Comparison of ENCODE assay signal across 22 cellular contexts in the genomic region with DNA sequence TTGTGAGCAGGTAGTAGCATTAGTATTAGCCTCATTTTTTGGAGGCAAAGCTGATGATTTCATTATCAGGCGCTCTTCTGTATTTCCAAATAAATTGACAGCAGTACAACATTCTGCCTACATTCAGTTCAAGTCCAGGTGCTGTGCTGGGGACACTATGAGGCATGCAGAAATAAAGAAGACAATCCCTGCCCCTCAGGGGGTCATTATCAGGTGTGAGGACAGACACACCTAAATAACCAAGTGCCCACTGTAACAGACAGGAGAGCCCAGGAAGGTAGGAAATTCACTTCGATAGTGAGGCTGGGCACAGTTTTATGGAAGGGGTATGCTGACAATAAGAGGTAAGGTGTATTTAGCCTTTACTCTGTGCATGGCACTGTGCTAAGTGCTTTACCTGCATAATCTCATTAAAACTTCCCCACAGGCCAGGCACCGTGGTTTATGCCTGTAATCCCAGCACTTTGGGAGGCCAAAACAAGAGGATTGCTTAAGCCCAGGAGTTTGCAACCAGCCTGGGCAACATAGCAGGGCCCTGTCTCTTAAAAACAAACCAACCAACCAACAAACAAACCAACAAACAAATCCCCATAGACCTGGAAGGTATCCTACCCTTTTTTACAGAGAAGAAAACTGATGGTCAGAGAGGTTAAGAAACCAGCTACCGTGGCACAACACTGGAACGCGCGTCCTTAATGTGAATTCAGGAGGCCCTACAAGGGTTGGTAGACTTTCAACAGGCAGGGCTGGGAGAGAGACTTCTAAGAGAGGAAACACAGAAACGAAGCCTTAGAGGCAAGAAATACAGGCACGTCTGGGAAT. TPM values are rescaled to one million over a fixed set of nuclear protein-coding genes. Genes with fewer than 3 reads are reported as not detected.
DNase-seq lines count a peak whose midpoint lies in the region; ATAC-seq, FAIRE-seq and TF ChIP-seq lines count a peak whose summit lies in the region.
"Had no signal": no experiment of that assay in that cellular context is flagged by ENCODE, and none has a peak within 500 bp of the region (broad histone marks: within the 10 kb centered on the region; RNA-seq: fewer than 3 reads in every experiment).

No MANE protein-coding gene starts in this region.

- no peak overlapping the region for H3K56ac ChIP-seq in IMR-90 (ENCODE audit: extremely low read depth, insufficient read depth, low read length)

- no peak overlapping the region for H2AK5ac ChIP-seq in IMR-90 (ENCODE audit: low read depth, low read length)

- no peak overlapping the region for H3K9ac ChIP-seq in IMR-90 (ENCODE audit: low read depth, low read length)
- no peak overlapping the region for H3K9ac ChIP-seq in K562 (ENCODE audit: insufficient read depth in 1 of 2, low read depth in 2 of 2, low read length in 2 of 2)
- H3K9ac ChIP-seq: KMS-11, parathyroid adenoma, SK-N-SH had no signal

- no peak overlapping the region for H2BK15ac ChIP-seq in IMR-90 (ENCODE audit: low read depth, low read length)

- no peak overlapping the region for H2BK20ac ChIP-seq in IMR-90 (ENCODE audit: low read depth, low read length)

- H2BK5ac ChIP-seq in IMR-90 (ENCODE audit: low read depth, low read length, poor library complexity, severe bottlenecking) = no peak overlapping the region

- H3K4me1 ChIP-seq in IMR-90 (ENCODE audit: control insufficient read depth, insufficient read depth, low read length) (peaks cover 12% of the 10 kb centered on the region; the same call in 1 of the 2 replicates), K562 (replicated peaks in 1 of 2; ENCODE audit: control insufficient read depth in 2 of 2, insufficient read depth in 2 of 2, low read length in 2 of 2) (peaks cover under 1 to 13% of the 10 kb centered on the region in 2 experiments; a peak in 4 of 5 replicates), stomach (peaks cover 28 to 69% (median 43%) of the 10 kb centered on the region in 4 donors), left lung (peaks cover 19 to 34% of the 10 kb centered on the region in 2 donors)
- H3K4me1 ChIP-seq: BE2C had no signal

- TF ChIP-seq RAD21 in IMR-90 (IDR thresholded peaks at IDR 0.05; ENCODE audit: low read length) (no peak), K562 (CRISPR knock-in tag; conservative IDR thresholded peaks at IDR 0.05 in 1 of 2, IDR thresholded peaks at IDR 0.05 in 1 of 2) (no peak)

- H3K79me2 ChIP-seq in K562 (ENCODE audit: control insufficient read depth, insufficient read depth, low read length) = no peaks in the 10 kb centered on the region
- H3K79me2 ChIP-seq: parathyroid adenoma had no signal

- no peak for DNase-seq in IMR-90
- DNase-seq in K562 (ENCODE audit: extremely low read depth in 1 of 4, low spot score in 3 of 4) = no peak
- peak; percentile 35 for DNase-seq in left lobe of liver (ENCODE audit: low spot score)
- no peak for DNase-seq in stomach
- no peak for DNase-seq in NCI-H446 treated with DMSO at 0.1 percent for 48 hours (lab: John Stamatoyannopoulos, UW)
- DNase-seq in central memory CD4-positive, alpha-beta T cell = no peak
- no peak for DNase-seq in left lung
- DNase-seq: activated CD4-positive, alpha-beta T cell treated with anti-CD3 and anti-CD28 coated beads, Interleukin-2, amount 10 ng/mL, durations not matched to agents 24 days and 14 days; activated naive CD4-positive, alpha-beta T cell treated with anti-CD3 and anti-CD28 coated beads, Interleukin-2, amount 10 ng/mL, durations not matched to agents 7 days and 5 days; BE2C; glutamatergic neuron; left colon; NCI-H187; NCI-H748 treated with DMSO at 0.1 percent for 48 hours had no signal

- no peak overlapping the region for H2BK120ac ChIP-seq in IMR-90 (ENCODE audit: low read depth, low read length)

- no peak overlapping the region for H4K5ac ChIP-seq in IMR-90 (ENCODE audit: low read depth, low read length)

- peak overlapping the region; percentile 4; the same call in 1 of the 2 replicates for H3K18ac ChIP-seq in IMR-90 (ENCODE audit: low read depth, low read length)

- TF ChIP-seq EP300 in K562 (IDR thresholded peaks at IDR 0.05; ENCODE audit: low read length) (no peak), stomach (IDR thresholded peaks at IDR 0.05) (no peak)

- H4K8ac ChIP-seq in IMR-90 (ENCODE audit: low read depth in 2 of 2, low read length in 2 of 2) = no peak overlapping the region

- H3K36me3 ChIP-seq in IMR-90 (ENCODE audit: control insufficient read depth, insufficient read depth, low read length) (no peaks in the 10 kb centered on the region), K562 (ENCODE audit: control insufficient read depth, insufficient read depth, low read length) (no peaks in the 10 kb centered on the region), stomach (no peaks in the 10 kb centered on the region), left lung (no peaks in the 10 kb centered on the region)
- H3K36me3 ChIP-seq: BE2C had no signal

- H3K4ac ChIP-seq in IMR-90 (ENCODE audit: low read depth, low read length) = no peak overlapping the region

- intact Hi-C loops in IMR-90 (cut with micrococcal nuclease) = loop anchor here (1.0 to 5.0 kb wide), 5 partner anchors 48 to 649 kb away; no protein-coding TSS in a partner anchor
- intact Hi-C loops in K562 (cut with micrococcal nuclease) = loop anchor here (1.0 to 2.0 kb wide), 5 partner anchors 45 to 236 kb away; no protein-coding TSS in a partner anchor
- intact Hi-C loops in stomach (cut with DNase I; ENCODE audit: low total_unique reads) = no loop called here
- intact Hi-C loops in left lung (cut with DNase I) = loop anchor here in 1 of 2 donors (5.0 kb wide), 2 partner anchors 44 to 109 kb away; no protein-coding TSS in a partner anchor

- no peak overlapping the region for H3K4me2 ChIP-seq in IMR-90 (ENCODE audit: low read depth, low read length)
- no peak overlapping the region for H3K4me2 ChIP-seq in K562 (ENCODE audit: insufficient read depth, low read length)
- H3K4me2 ChIP-seq: KMS-11, SK-N-SH had no signal

- no peak overlapping the region for H3K23ac ChIP-seq in IMR-90 (ENCODE audit: low read depth, low read length)

- H3K14ac ChIP-seq in IMR-90 (replicated peaks; ENCODE audit: low read depth, low read length) = no peak overlapping the region

- no peak for TF ChIP-seq POLR2A in IMR-90 (IDR thresholded peaks at IDR 0.05; ENCODE audit: low read depth, low read length)
- no peak for TF ChIP-seq POLR2A in K562 (conservative IDR thresholded peaks at IDR 0.05)
- TF ChIP-seq POLR2A in stomach (IDR thresholded peaks at IDR 0.05) = no peak

- H3K9me3 ChIP-seq in IMR-90 (ENCODE audit: control insufficient read depth, insufficient read depth, low read length) (no peaks in the 10 kb centered on the region), K562 (replicated peaks; ENCODE audit: control insufficient read depth, insufficient read depth, low read depth, low read length) (no peaks in the 10 kb centered on the region), stomach (no peaks in the 10 kb centered on the region), left lung (no peaks in the 10 kb centered on the region)
- H3K9me3 ChIP-seq: BE2C, SK-N-SH had no signal

- no peaks in the 10 kb centered on the region for H3K79me1 ChIP-seq in IMR-90 (ENCODE audit: low read depth in 1 of 2, low read length in 2 of 2)

- POLR2A ChIA-PET in IMR-90 (lab: Charles Lee; ENCODE audit: unreplicated experiment) = no interaction called here
- POLR2A ChIA-PET in K562 (lab: Yijun Ruan, JAX) = interaction anchor here (0.8 to 1.8 kb wide), 2 partner anchors 8 to 10 kb away, joined by 3 to 4 read pairs; no protein-coding TSS in a partner anchor

- H3K9me1 ChIP-seq in IMR-90 (ENCODE audit: insufficient read depth, low read length) = peaks cover 7% of the 10 kb centered on the region; the same call in 1 of the 2 replicates
- H3K9me1 ChIP-seq in K562 (ENCODE audit: control insufficient read depth, insufficient read depth, low read length) = no peaks in the 10 kb centered on the region

- H4K20me1 ChIP-seq in IMR-90 (ENCODE audit: insufficient read depth, low read length) = no peaks in the 10 kb centered on the region
- no peaks in the 10 kb centered on the region for H4K20me1 ChIP-seq in K562 (replicated peaks; ENCODE audit: control insufficient read depth, insufficient read depth, low read length)

- no peak overlapping the region for H4K91ac ChIP-seq in IMR-90 (ENCODE audit: insufficient read depth, low read depth, low read length)

- TF ChIP-seq CTCF in IMR-90 (conservative IDR thresholded peaks at IDR 0.05; ENCODE audit: low read depth, low read length) (no peak), K562 (IDR thresholded peaks at IDR 0.05 in 2 of 3, conservative IDR thresholded peaks at IDR 0.05 in 1 of 3; ENCODE audit: insufficient read depth in 2 of 3, low read depth in 1 of 3, low read length in 3 of 3) (no peak), stomach (IDR thresholded peaks at IDR 0.05) (no peak), left lung (IDR thresholded peaks at IDR 0.05) (no peak)

- dilution Hi-C loops in IMR-90 (cut with HindIII; ENCODE audit: low sequenced_read_pairs, unreplicated experiment) = no loop called here

- WGBS in IMR-90 (ENCODE audit: extremely low coverage in 2 of 2, insufficient read length in 1 of 2), 2 experiments = 29% methylated on average over 1 of the region's 9 CpGs; no CpG with 5 or more reads in 1 of the 2 experiments
- 61% methylated on average over 9 of the region's 9 CpGs for WGBS in K562 (ENCODE audit: insufficient coverage, low coverage, missing lambda C conversion rate)
- WGBS in stomach, 5 donors = 78 to 86% (median 85%) methylated on average over 9 of the region's 9 CpGs

- ATAC-seq in IMR-90 (ENCODE audit: low read depth) = no peak
- ATAC-seq in K562 = no peak; the same call in 2 of the 3 replicates
- no peak for ATAC-seq in left lobe of liver
- no peak for ATAC-seq in HG03039 (IDR thresholded peaks at IDR 0.05; ENCODE audit: unreplicated experiment)
- ATAC-seq in left lung = no peak

- H2AFZ ChIP-seq in IMR-90 (replicated peaks; ENCODE audit: low read length, poor library complexity) (no peak overlapping the region), K562 (ENCODE audit: low read depth, low read length) (peak overlapping the region; percentile 57; the same call in 1 of the 2 replicates)
- H2AFZ ChIP-seq: parathyroid adenoma had no signal

- H3K27ac ChIP-seq in IMR-90 (ENCODE audit: insufficient read depth, low read length) (no peak overlapping the region), K562 (ENCODE audit: extremely low read depth, low read depth, low read length) (no peak overlapping the region), stomach (peak overlapping the region in 4 of 5 donors; percentile 47 to 86 (median 84)), left lung (no peak overlapping the region)
- H3K27ac ChIP-seq: KMS-11, parathyroid adenoma had no signal

- H2AK9ac ChIP-seq in IMR-90 (replicated peaks; ENCODE audit: low read depth, low read length, poor library complexity) = no peak overlapping the region

- in situ Hi-C loops in IMR-90 (cut with MboI; ENCODE audit: low sequenced_read_pairs) = no loop called here
- in situ Hi-C loops in K562 (cut with MboI) = loop anchor here (5.0 kb wide), 1 partner anchor 114 kb away; no protein-coding TSS in a partner anchor

- FAIRE-seq in K562 (lab: Jason Lieb, UNC) = peak; percentile 37
- FAIRE-seq: endometrium, G401.6, GM18507 had no signal

- CTCF ChIA-PET in IMR-90 (lab: Yijun Ruan, JAX) = interaction anchor here (0.6 to 1.4 kb wide), 6 partner anchors 48 to 651 kb away, joined by 3 to 12 read pairs (median 5); no protein-coding TSS in a partner anchor
- CTCF ChIA-PET in K562 (lab: Yijun Ruan, JAX; ENCODE audit: low intra/inter-chr PET ratio) = interaction anchor here (0.5 to 2.8 kb wide), 7 partner anchors 8 to 303 kb away, joined by 3 to 31 read pairs (median 5); no protein-coding TSS in a partner anchor

- no peak overlapping the region for H3K4me3 ChIP-seq in IMR-90 (ENCODE audit: insufficient read depth, low read depth, low read length)
- no peak overlapping the region for H3K4me3 ChIP-seq in K562
- H3K4me3 ChIP-seq in stomach = no peak overlapping the region
- H3K4me3 ChIP-seq in left lung = no peak overlapping the region

- H3K27me3 ChIP-seq in IMR-90 (ENCODE audit: control insufficient read depth, insufficient read depth, low read length) = peaks cover 11% of the 10 kb centered on the region
- 0 out of 5 replicates have a peak, but pooled peaks cover 0 to 5% of the 10 kb centered on the region in 2 experiments for H3K27me3 ChIP-seq in K562 (ENCODE audit: control insufficient read depth in 2 of 2, insufficient read depth in 2 of 2, low read length in 2 of 2)
- H3K27me3 ChIP-seq in stomach = no peaks in the 10 kb centered on the region
- no peaks in the 10 kb centered on the region for H3K27me3 ChIP-seq in left lung
- H3K27me3 ChIP-seq: BE2C had no signal

- BruUV-seq in IMR-90 (replicated peaks; lab: Mats Ljungman, UMichigan) = no TSS peak
- BruUV-seq in K562 (replicated peaks; lab: Mats Ljungman, UMichigan) = no TSS peak

RNA-seq across cellular contexts. Expression of a gene that starts 17.5 kb away (rescaled TPM):
- 0.28 and 0.36 TPM in 2 replicates for total RNA-seq in IMR-90 (2012; rRNA removed)
- 1.0 and 1.3 TPM in 2 replicates for polyA plus RNA-seq in IMR-90 (2012; rRNA removed)
- polyA plus RNA-seq in IMR-90 (2012; cell fraction: cytosol; rRNA removed) = 0.89 and 1.2 TPM in 2 replicates
- 0.37 and 0.38 TPM in 2 replicates for polyA plus RNA-seq in IMR-90 (2012; cell fraction: nucleus; rRNA removed; ENCODE audit: low replicate concordance)
- total RNA-seq in K562 (2011; cell fraction: chromatin; rRNA removed; ENCODE audit: low replicate concordance) = 0.28 and 0.32 TPM in 2 replicates
- total RNA-seq in K562 (2011; cell fraction: nucleolus; rRNA removed) = 0.83 TPM in 1 of 2 replicates, not detected in the other
- not detected in 2 replicates for total RNA-seq in K562 (2011; cell fraction: nucleoplasm; rRNA removed)
- not detected in 2 replicates for total RNA-seq in K562 (2014; rRNA removed)
- not detected in 2 replicates for total RNA-seq in K562 (2014; rRNA removed; fragmentation: Illumina TruSeq; extraction: Trizol)
- not detected in 2 replicates for total RNA-seq in K562 (2015; rRNA removed; fragmentation: Illumina TruSeq; extraction: Trizol)
- total RNA-seq in K562 (2021) = 0.72 and 0.86 TPM in 2 replicates
- 0.16 TPM in 1 of 2 replicates, not detected in the other for polyA plus RNA-seq in K562 (2011; rRNA removed)
- polyA plus RNA-seq in K562 (2011; cell fraction: cytosol; rRNA removed) = 0.10 and 0.44 TPM in 2 replicates
- polyA plus RNA-seq in K562 (2011; cell fraction: nucleus; rRNA removed) = 0.10 TPM in 1 of 2 replicates, not detected in the other
- polyA plus RNA-seq in K562 (2012) = 0.87 and 2.2 TPM in 2 replicates
- 0.25 TPM in 1 of 2 replicates, not detected in the other for polyA plus RNA-seq in K562 (2014; fragmentation: Illumina TruSeq; extraction: Trizol)
- not detected for polyA plus RNA-seq in K562 (2014; fragmentation: Nextera tagmentation; extraction: Ambion mirVana)
- not detected in 2 replicates for polyA plus RNA-seq in K562 (2014; rRNA removed)
- polyA minus RNA-seq in K562 (2011; rRNA and poly(A)+ RNA removed) = not detected in 2 replicates
- 2.3 TPM in 1 of 2 replicates, not detected in the other for polyA minus RNA-seq in K562 (2011; cell fraction: cytosol; rRNA and poly(A)+ RNA removed)
- not detected in 2 replicates for polyA minus RNA-seq in K562 (2011; cell fraction: nucleus; rRNA and poly(A)+ RNA removed)
- 199 TPM for total RNA-seq in left lobe of liver
- 100 to 1,000 TPM in 4 of 5 donors, 10 to 100 TPM in 1; 70.5 to 828 (median 245) TPM for total RNA-seq in stomach
- polyA plus RNA-seq in stomach = 100 to 1,000 TPM; 232 to 715 (median 360) TPM
- total RNA-seq in left lung = 100 to 1,000 TPM; 391 to 424 TPM
- total RNA-seq: activated CD4-positive, alpha-beta T cell treated with anti-CD3 and anti-CD28 coated beads, Interleukin-2, amount 10 ng/mL, durations not matched to agents 24 days and 14 days; T-helper 2 cell treated with Interferon-gamma antibody and Interleukin-4, amounts not matched to agents 100 ng/mL and 5 ng/mL, for 36 hours had no signal

Comparison
In these comparisons a context has a peak if more than half of its experiments do, and no peak if none do; other contexts are left out.
1. H3K27ac ChIP-seq: peak in stomach (4 of 5); none in IMR-90 (single experiment), K562 (single experiment) and left lung (0 of 2).
2. RNA of a gene that starts 17.5 kb away (total RNA-seq): 391 to 424 TPM in left lung, 70.5 to 828 TPM in stomach and 199 TPM in left lobe of liver (single experiment); 0.28 to 0.36 TPM in IMR-90 and 0.28 to 0.86 TPM in K562; every median in the first group is over 10 times any median in the second.